20 cellular contexts compared by ENCODE assay signal in genomic region chr10:91705948-91706670, GRCh38.
"Had no signal": no experiment of that assay in that cellular context is flagged by ENCODE, and none has a peak within 500 bp of the region (broad histone marks: within the 10 kb centered on the region; RNA-seq: fewer than 3 reads in every experiment).

No MANE protein-coding gene starts in this region.

- H3K9me3 ChIP-seq: adrenal gland, body of pancreas had no signal

- H3K4me3 ChIP-seq: adrenal gland, body of pancreas, cardiac muscle cell had no signal

- H3K36me3 ChIP-seq: adrenal gland, cardiac muscle cell had no signal

- H3K4me1 ChIP-seq: adrenal gland had no signal

- FAIRE-seq: RCC 7860 had no signal

- H3K27me3 ChIP-seq: adrenal gland, body of pancreas, cardiac muscle cell had no signal

- ATAC-seq: activated T-helper 17 cell treated with anti-CD3 and anti-CD28 coated beads, Interleukin-2, amount 50 U/mL, for 72 hours; body of pancreas; PC-3 had no signal

- H3K27ac ChIP-seq: adrenal gland, body of pancreas, cardiac muscle cell had no signal

- DNase-seq: activated B cell treated with CpG ODN at 0.5 μM for 24 hours; activated CD4-positive, alpha-beta memory T cell treated with anti-CD3 and anti-CD28 coated beads, Interleukin-2, amount 10 ng/mL, durations not matched to agents 7 days and 5 days; activated CD4-positive, alpha-beta T cell treated with anti-CD3 and anti-CD28 coated beads for 1 hour; activated CD4-positive, alpha-beta T cell treated with anti-CD3 and anti-CD28 coated beads, Interleukin-2, amount 50 U/mL, for 1 hour; activated naive CD4-positive, alpha-beta T cell treated with anti-CD3 and anti-CD28 coated beads, Interleukin-2, amount 50 U/mL, for 16 hours; activated naive CD8-positive, alpha-beta T cell treated with anti-CD3 and anti-CD28 coated beads, Interleukin-2, amount 10 ng/mL, durations not matched to agents 7 days and 5 days; activated T-cell treated with anti-CD3 and anti-CD28 coated beads for 4 hours; activated T-cell treated with anti-CD3 and anti-CD28 coated beads, Interleukin-2, amount 50 U/mL, for 48 hours; adrenal gland; anterior cingulate cortex; body of pancreas; MM.1S; NCI-H1436 treated with DMSO at 0.1 percent for 48 hours; NCI-H187; NCI-H510A treated with DMSO at 0.1 percent for 48 hours; PC-3; SHP77 treated with DMSO at 0.1 percent for 48 hours had no signal
